29 cellular contexts compared by ENCODE assay signal in the genomic region with DNA sequence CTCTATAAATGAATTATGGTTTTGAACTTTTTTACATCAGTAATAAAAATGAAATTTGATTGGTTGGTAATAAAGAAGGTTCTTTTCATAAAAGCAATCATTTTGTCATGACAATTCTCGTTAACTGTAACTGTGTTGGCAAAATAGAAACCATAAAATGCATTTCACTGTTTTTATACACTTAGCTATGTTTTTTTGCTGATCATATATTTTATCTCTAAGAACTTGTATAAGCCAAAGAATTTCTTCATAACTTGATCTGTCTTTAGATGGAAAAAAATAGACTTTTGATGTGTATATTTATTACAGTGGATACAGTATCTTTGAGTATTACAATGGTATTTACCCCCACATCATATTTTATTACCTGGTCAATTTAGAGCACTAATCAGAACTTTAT.
"Had no signal": no experiment of that assay in that cellular context is flagged by ENCODE, and none has a peak within 500 bp of the region (broad histone marks: within the 10 kb centered on the region; RNA-seq: fewer than 3 reads in every experiment).

No MANE protein-coding gene starts in this region.

- FAIRE-seq: endothelial cell of umbilical vein had no signal

- DNase-seq: activated CD4-positive, alpha-beta memory T cell treated with anti-CD3 and anti-CD28 coated beads for 36 hours; activated CD4-positive, alpha-beta T cell treated with anti-CD3 and anti-CD28 coated beads for 36 hours; activated CD4-positive, alpha-beta T cell treated with anti-CD3 and anti-CD28 coated beads, Interleukin-2, amount 10 ng/mL, durations not matched to agents 24 days and 14 days; activated CD4-positive, CD25-positive, alpha-beta regulatory T cell; activated CD4-positive, CD25-positive, alpha-beta regulatory T cell treated with anti-CD3 and anti-CD28 coated beads, Interleukin-2, amount 50 U/mL, for 72 hours; activated CD8-positive, alpha-beta memory T cell treated with anti-CD3 and anti-CD28 coated beads, Interleukin-2, amount 10 ng/mL, durations not matched to agents 7 days and 5 days; activated CD8-positive, alpha-beta memory T cell treated with anti-CD3 and anti-CD28 coated beads, Interleukin-2, amount 50 U/mL, for 4 hours; activated CD8-positive, alpha-beta T cell treated with anti-CD3 and anti-CD28 coated beads, Interleukin-2, amount 10 ng/mL, durations not matched to agents 7 days and 5 days; activated effector memory CD4-positive, alpha-beta T cell treated with anti-CD3 and anti-CD28 coated beads, Interleukin-2, amount 50 U/mL, for 16 hours; activated naive CD4-positive, alpha-beta T cell treated with anti-CD3 and anti-CD28 coated beads for 36 hours; activated naive CD8-positive, alpha-beta T cell treated with anti-CD3 and anti-CD28 coated beads for 36 hours; activated naive CD8-positive, alpha-beta T cell treated with anti-CD3 and anti-CD28 coated beads, Interleukin-2, amount 50 U/mL, for 24 hours; activated T-cell treated with anti-CD3 and anti-CD28 coated beads, Interleukin-2, amount 50 U/mL, for 1 hour; activated T-cell treated with anti-CD3 and anti-CD28 coated beads, Interleukin-2, amount 50 U/mL, for 48 hours; adrenal gland; amygdala; aorta; central memory CD4-positive, alpha-beta T cell; cerebellar nuclear complex; colonic mucosa; effector CD8-positive, alpha-beta T cell; esophagus squamous epithelium; foreskin melanocyte; head of caudate nucleus; T-helper 2 cell had no signal

- H3K36me3 ChIP-seq: adrenal gland, breast epithelium, cardiac muscle cell, colonic mucosa had no signal

- ATAC-seq: activated CD4-positive, alpha-beta T cell treated with anti-CD3 and anti-CD28 coated beads for 36 hours; activated CD8-positive, alpha-beta memory T cell treated with anti-CD3 and anti-CD28 coated beads, Interleukin-2, amount 10 ng/mL, durations not matched to agents 7 days and 5 days; activated CD8-positive, alpha-beta T cell treated with anti-CD3 and anti-CD28 coated beads, Interleukin-2, amount 10 ng/mL, durations not matched to agents 7 days and 5 days; activated naive CD8-positive, alpha-beta T cell treated with anti-CD3 and anti-CD28 coated beads, Interleukin-2, amount 50 U/mL, for 24 hours had no signal

- H3K27ac ChIP-seq: adrenal gland, breast epithelium, cardiac muscle cell, colonic mucosa, epithelial cell of prostate, esophagus squamous epithelium had no signal

- H3K4me1 ChIP-seq: breast epithelium, colonic mucosa, esophagus squamous epithelium had no signal

- H3K9me3 ChIP-seq: breast epithelium, colonic mucosa, esophagus squamous epithelium had no signal

- H3K27me3 ChIP-seq: adrenal gland, breast epithelium, cardiac muscle cell, colonic mucosa, esophagus squamous epithelium had no signal

- H3K4me3 ChIP-seq: adrenal gland, breast epithelium, cardiac muscle cell, colonic mucosa, esophagus squamous epithelium had no signal
